Comparison of ENCODE assay signal across 17 cellular contexts in genomic region chr16:56997264-56997663, GRCh38. TPM values are rescaled to one million over a fixed set of nuclear protein-coding genes. Genes with fewer than 3 reads are reported as not detected.
DNase-seq lines count a peak whose midpoint lies in the region; ATAC-seq and TF ChIP-seq lines count a peak whose summit lies in the region.
"Had no signal": no experiment of that assay in that cellular context is flagged by ENCODE, and none has a peak within 500 bp of the region (broad histone marks: within the 10 kb centered on the region; RNA-seq: fewer than 3 reads in every experiment).

No MANE protein-coding gene starts in this region.

- H3K9me3 ChIP-seq in Karpas-422 (ENCODE audit: low read length) = no peaks in the 10 kb centered on the region
- no peaks in the 10 kb centered on the region for H3K9me3 ChIP-seq in spleen
- H3K9me3 ChIP-seq: gastrocnemius medialis had no signal

- H3K9me3 Mint-ChIP-seq in activated CD8-positive, alpha-beta memory T cell treated with anti-CD3 and anti-CD28 coated beads, Interleukin-2, amount 10 ng/mL, durations not matched to agents 7 days and 5 days (ENCODE audit: low read depth) = no peaks in the 10 kb centered on the region
- H3K9me3 Mint-ChIP-seq in activated naive CD8-positive, alpha-beta T cell treated with anti-CD3 and anti-CD28 coated beads, Interleukin-2, amount 10 ng/mL, durations not matched to agents 7 days and 5 days = no peaks in the 10 kb centered on the region
- H3K9me3 Mint-ChIP-seq: naive B cell had no signal

- DNase-seq in activated CD8-positive, alpha-beta memory T cell treated with anti-CD3 and anti-CD28 coated beads, Interleukin-2, amount 10 ng/mL, durations not matched to agents 7 days and 5 days = no peak
- DNase-seq in activated CD8-positive, alpha-beta memory T cell treated with anti-CD3 and anti-CD28 coated beads, Interleukin-2, amount 50 U/mL, for 48 hours = no peak
- no peak for DNase-seq in Karpas-422
- no peak for DNase-seq in activated naive CD8-positive, alpha-beta T cell treated with anti-CD3 and anti-CD28 coated beads, Interleukin-2, amount 10 ng/mL, durations not matched to agents 7 days and 5 days
- DNase-seq in spleen = no peak
- no peak for DNase-seq in NOMO-1 treated with DMSO at 0.1 percent for 48 hours (lab: John Stamatoyannopoulos, UW; ENCODE audit: unreplicated experiment)
- no peak for DNase-seq in DMS53 (lab: John Stamatoyannopoulos, UW)
- DNase-seq in stimulated activated naive CD4-positive, alpha-beta T cell treated with Interleukin-2 at 50 U/mL for 16 hours (lab: John Stamatoyannopoulos, UW) = no peak
- DNase-seq: dorsolateral prefrontal cortex; erythroblast; gastrocnemius medialis; H9; naive B cell; stimulated activated CD4-positive, alpha-beta T cell treated with anti-CD3 and anti-CD28 coated beads, Interleukin-2, amount 100 ng/mL, for 48 hours had no signal

- intact Hi-C loops in spleen (cut with DNase I; ENCODE audit: low total_unique reads) = no loop called here

- H3K4me3 ChIP-seq in Karpas-422 (ENCODE audit: low read length) (no peak overlapping the region), spleen (no peak overlapping the region)
- H3K4me3 ChIP-seq: dorsolateral prefrontal cortex, gastrocnemius medialis had no signal

- no peaks in the 10 kb centered on the region for H3K36me3 ChIP-seq in Karpas-422 (ENCODE audit: insufficient read depth, low read length)
- H3K36me3 ChIP-seq in spleen = peaks cover 0 to 83% (median 7%) of the 10 kb centered on the region in 6 donors
- H3K36me3 ChIP-seq: gastrocnemius medialis had no signal

- CTCF ChIA-PET in activated CD8-positive, alpha-beta memory T cell treated with anti-CD3 and anti-CD28 coated beads, Interleukin-2, amount 10 ng/mL, durations not matched to agents 7 days and 5 days (lab: Charles Lee) = interaction anchor here (1.1 to 2.9 kb wide), 3 partner anchors 8 to 204 kb away, joined by 3 to 13 read pairs (median 4); partner anchors contain the start of gene NLRC5

- TF ChIP-seq CTCF in spleen (IDR thresholded peaks at IDR 0.05 in 8 of 11, conservative IDR thresholded peaks at IDR 0.05 in 3 of 11) = no peak

- POLR2A ChIA-PET in activated naive CD8-positive, alpha-beta T cell treated with anti-CD3 and anti-CD28 coated beads, Interleukin-2, amount 10 ng/mL, durations not matched to agents 7 days and 5 days (lab: Charles Lee) = interaction anchor here (0.7 to 4.2 kb wide), 3 partner anchors 8 to 282 kb away, joined by 3 to 47 read pairs (median 3); partner anchors contain the start of gene NLRC5

- WGBS in spleen, 5 donors = 94 to 98% (median 95%) methylated on average over 5 of the region's 5 CpGs

- peak overlapping the region; percentile 79 for H3K27ac Mint-ChIP-seq in activated CD8-positive, alpha-beta memory T cell treated with anti-CD3 and anti-CD28 coated beads, Interleukin-2, amount 10 ng/mL, durations not matched to agents 7 days and 5 days
- peak overlapping the region; percentile 68 for H3K27ac Mint-ChIP-seq in activated naive CD8-positive, alpha-beta T cell treated with anti-CD3 and anti-CD28 coated beads, Interleukin-2, amount 10 ng/mL, durations not matched to agents 7 days and 5 days
- H3K27ac Mint-ChIP-seq: H9 had no signal

- peaks cover 93% of the 10 kb centered on the region for H3K4me1 Mint-ChIP-seq in activated CD8-positive, alpha-beta memory T cell treated with anti-CD3 and anti-CD28 coated beads, Interleukin-2, amount 10 ng/mL, durations not matched to agents 7 days and 5 days
- peaks cover 74% of the 10 kb centered on the region for H3K4me1 Mint-ChIP-seq in activated naive CD8-positive, alpha-beta T cell treated with anti-CD3 and anti-CD28 coated beads, Interleukin-2, amount 10 ng/mL, durations not matched to agents 7 days and 5 days

- no peak overlapping the region for H3K4me2 ChIP-seq in Karpas-422 (ENCODE audit: low read depth, low read length, poor library complexity, severe bottlenecking)

- H3K27ac ChIP-seq in Karpas-422 (ENCODE audit: low read length) (0 out of 2 replicates have a peak overlapping the region, but pooled peaks have one; percentile 26), spleen (peak overlapping the region in 6 of 8 donors; percentile 2 to 91 (median 78))
- H3K27ac ChIP-seq: C4-2B, dorsolateral prefrontal cortex had no signal

- no peak overlapping the region for H3K4me3 Mint-ChIP-seq in activated CD8-positive, alpha-beta memory T cell treated with anti-CD3 and anti-CD28 coated beads, Interleukin-2, amount 10 ng/mL, durations not matched to agents 7 days and 5 days
- H3K4me3 Mint-ChIP-seq in activated naive CD8-positive, alpha-beta T cell treated with anti-CD3 and anti-CD28 coated beads, Interleukin-2, amount 10 ng/mL, durations not matched to agents 7 days and 5 days = peak overlapping the region; percentile 12
- H3K4me3 Mint-ChIP-seq: H9 had no signal

- H3K4me1 ChIP-seq in Karpas-422 (ENCODE audit: low read length) (peaks cover 50% of the 10 kb centered on the region), spleen (peaks cover 59 to 100% (median 92%) of the 10 kb centered on the region in 6 donors)

- no peak for TF ChIP-seq POLR2A in spleen (IDR thresholded peaks at IDR 0.05)

- H3K9me2 ChIP-seq in Karpas-422 (replicated peaks; ENCODE audit: insufficient read depth, low read length) = no peaks in the 10 kb centered on the region

- H3K79me2 ChIP-seq in Karpas-422 (ENCODE audit: low read length) = peaks cover 66% of the 10 kb centered on the region

- no peaks in the 10 kb centered on the region; the same call in 1 of the 2 replicates for H4K20me1 ChIP-seq in Karpas-422 (ENCODE audit: insufficient read depth, low read depth, low read length)

- no peak for ATAC-seq in activated CD8-positive, alpha-beta memory T cell treated with anti-CD3 and anti-CD28 coated beads, Interleukin-2, amount 10 ng/mL, durations not matched to agents 7 days and 5 days
- ATAC-seq in activated naive CD8-positive, alpha-beta T cell treated with anti-CD3 and anti-CD28 coated beads, Interleukin-2, amount 10 ng/mL, durations not matched to agents 7 days and 5 days (ENCODE audit: low read depth) = no peak
- ATAC-seq: gastrocnemius medialis had no signal

- H3K36me3 Mint-ChIP-seq in activated CD8-positive, alpha-beta memory T cell treated with anti-CD3 and anti-CD28 coated beads, Interleukin-2, amount 10 ng/mL, durations not matched to agents 7 days and 5 days = peaks cover 40% of the 10 kb centered on the region
- peaks cover 43% of the 10 kb centered on the region for H3K36me3 Mint-ChIP-seq in activated naive CD8-positive, alpha-beta T cell treated with anti-CD3 and anti-CD28 coated beads, Interleukin-2, amount 10 ng/mL, durations not matched to agents 7 days and 5 days
- H3K36me3 Mint-ChIP-seq: naive B cell had no signal

- H3K27me3 Mint-ChIP-seq in activated CD8-positive, alpha-beta memory T cell treated with anti-CD3 and anti-CD28 coated beads, Interleukin-2, amount 10 ng/mL, durations not matched to agents 7 days and 5 days = no peaks in the 10 kb centered on the region
- H3K27me3 Mint-ChIP-seq in activated naive CD8-positive, alpha-beta T cell treated with anti-CD3 and anti-CD28 coated beads, Interleukin-2, amount 10 ng/mL, durations not matched to agents 7 days and 5 days = no peaks in the 10 kb centered on the region
- H3K27me3 Mint-ChIP-seq: naive B cell had no signal

- H2AFZ ChIP-seq in Karpas-422 (ENCODE audit: low read length) = no peak overlapping the region

- H3K9ac ChIP-seq in Karpas-422 (ENCODE audit: low read length) = no peak overlapping the region

- no peaks in the 10 kb centered on the region for H3K27me3 ChIP-seq in Karpas-422 (ENCODE audit: low read length)
- no peaks in the 10 kb centered on the region for H3K27me3 ChIP-seq in spleen (replicated peaks in 1 of 7)
- H3K27me3 ChIP-seq: dorsolateral prefrontal cortex, gastrocnemius medialis had no signal

RNA-seq across cellular contexts. Expression of gene NLRC5, which starts 7.9 kb away (rescaled TPM):
- 100 to 1,000 TPM; 156 to 287 TPM for total RNA-seq in activated CD8-positive, alpha-beta memory T cell treated with anti-CD3 and anti-CD28 coated beads, Interleukin-2, amount 10 ng/mL, durations not matched to agents 7 days and 5 days
- total RNA-seq in Karpas-422 (2014; rRNA removed; shearing (Covaris generic); ENCODE audit: low replicate concordance) = 103 and 116 TPM in 2 replicates
- total RNA-seq in activated naive CD8-positive, alpha-beta T cell treated with anti-CD3 and anti-CD28 coated beads, Interleukin-2, amount 10 ng/mL, durations not matched to agents 7 days and 5 days = 100 to 1,000 TPM; 401 to 414 TPM
- 100 to 1,000 TPM; 206 to 401 (median 237) TPM for total RNA-seq in spleen
- polyA plus RNA-seq in spleen = 100 to 1,000 TPM in 2 of 3 donors, 10 to 100 TPM in 1; 52.0 to 175 (median 161) TPM

RNA-seq across cellular contexts. Expression of gene CETP, which starts 35.5 kb away (rescaled TPM):
- total RNA-seq in activated CD8-positive, alpha-beta memory T cell treated with anti-CD3 and anti-CD28 coated beads, Interleukin-2, amount 10 ng/mL, durations not matched to agents 7 days and 5 days = not detected
- 0.32 and 0.48 TPM in 2 replicates for total RNA-seq in Karpas-422 (2014; rRNA removed; shearing (Covaris generic); ENCODE audit: low replicate concordance)
- total RNA-seq in activated naive CD8-positive, alpha-beta T cell treated with anti-CD3 and anti-CD28 coated beads, Interleukin-2, amount 10 ng/mL, durations not matched to agents 7 days and 5 days = not detected
- total RNA-seq in spleen = 10 to 100 TPM; 15.4 to 73.8 (median 34.5) TPM
- 10 to 100 TPM in 1 of 3 donors, 1 to 10 TPM in 2; 7.6 to 13.8 (median 9.8) TPM for polyA plus RNA-seq in spleen
- total RNA-seq: cardiac septum, gastrocnemius medialis, H9, MCF 10A had no signal

Comparison
In these comparisons a context has a peak if more than half of its experiments do, and no peak if none do; other contexts are left out.
1. RNA of gene CETP, which starts 35.5 kb away (total RNA-seq): 15.4 to 73.8 TPM in spleen; 0.32 to 0.48 TPM in Karpas-422, not detected in activated naive CD8-positive, alpha-beta T cell treated with anti-CD3 and anti-CD28 coated beads, Interleukin-2, amount 10 ng/mL, durations not matched to agents 7 days and 5 days and not detected in activated CD8-positive, alpha-beta memory T cell treated with anti-CD3 and anti-CD28 coated beads, Interleukin-2, amount 10 ng/mL, durations not matched to agents 7 days and 5 days; every median in the first group is over 10 times any median in the second.